20 cellular contexts compared by ENCODE assay signal in genomic region chr12:16579041-16579440, GRCh38.
A peak's percentile ranks its signal among the peaks of the same experiment; 100 is the strongest.
DNase-seq lines count a peak whose midpoint lies in the region; ATAC-seq and TF ChIP-seq lines count a peak whose summit lies in the region.
"Had no signal": no experiment of that assay in that cellular context is flagged by ENCODE, and none has a peak within 500 bp of the region (broad histone marks: within the 10 kb centered on the region; RNA-seq: fewer than 3 reads in every experiment).

No MANE protein-coding gene starts in this region.

- DNase-seq in AG09319 (ENCODE audit: extremely low read depth, low read depth) (peak; percentile 15), caudate nucleus (lab: John Stamatoyannopoulos, UW) (no peak), fibroblast of pulmonary artery (ENCODE audit: low read depth) (peak; percentile 80), NCI-H446 (lab: John Stamatoyannopoulos, UW) (no peak), substantia nigra (lab: John Stamatoyannopoulos, UW) (no peak)
- DNase-seq: AML-193; BE2C; CD4-positive, alpha-beta T cell; CD8-positive, alpha-beta memory T cell; DMS 273 treated with DMSO at 0.1 percent for 48 hours; DMS79; EL; GDM1; GM23248; H7; HCEC 1CT had no signal

- H3K4me3 ChIP-seq in fibroblast of pulmonary artery (replicated peaks; ENCODE audit: low read depth, low read length) = no peak overlapping the region
- H3K4me3 ChIP-seq: BLaER1 treated with 17β-estradiol and CSF1 and Interleukin-3, amounts not matched to agents 10 nM and 100 nM; GM12878; GM23248 had no signal

- H3K27ac ChIP-seq in caudate nucleus (ENCODE audit: low read depth, low read length) (peak overlapping the region; percentile 7), substantia nigra (ENCODE audit: low read depth, low read length, poor library complexity, severe bottlenecking) (no peak overlapping the region)
- H3K27ac ChIP-seq: 22Rv1; BLaER1 treated with 17β-estradiol and CSF1 and Interleukin-3, amounts not matched to agents 10 nM and 100 nM; GM23248 had no signal

- no peak for ATAC-seq in HG02759 (IDR thresholded peaks at IDR 0.05; ENCODE audit: unreplicated experiment)
- ATAC-seq: GM12878 had no signal

- TF ChIP-seq CTCF in AG09319 (IDR thresholded peaks at IDR 0.05; ENCODE audit: low read depth, low read length) (no peak), fibroblast of pulmonary artery (IDR thresholded peaks at IDR 0.05; ENCODE audit: low read length, missing control alignments) (no peak)

Comparison
In these comparisons a context has a peak if more than half of its experiments do, and no peak if none do; other contexts are left out.
1. DNase-seq: peak in AG09319 (single experiment) and fibroblast of pulmonary artery (single experiment); none in caudate nucleus (0 of 61), NCI-H446 (0 of 2) and substantia nigra (0 of 49).